19 cellular contexts compared by ENCODE assay signal in genomic region chr9:132312426-132312825, GRCh38. TPM values are rescaled to one million over a fixed set of nuclear protein-coding genes. Genes with fewer than 3 reads are reported as not detected.
DNase-seq lines count a peak whose midpoint lies in the region; ATAC-seq lines count a peak whose summit lies in the region.
"Had no signal": no experiment of that assay in that cellular context is flagged by ENCODE, and none has a peak within 500 bp of the region (broad histone marks: within the 10 kb centered on the region; RNA-seq: fewer than 3 reads in every experiment).

No MANE protein-coding gene starts in this region.

- peaks cover 25% of the 10 kb centered on the region for H3K36me3 ChIP-seq in CD8-positive, alpha-beta memory T cell (ENCODE audit: insufficient read depth, low read length)

- no peak overlapping the region for H3K4me3 Mint-ChIP-seq in activated CD8-positive, alpha-beta memory T cell treated with anti-CD3 and anti-CD28 coated beads, Interleukin-2, amount 10 ng/mL, durations not matched to agents 7 days and 5 days
- no peak overlapping the region for H3K4me3 Mint-ChIP-seq in CD8-positive, alpha-beta memory T cell
- no peak overlapping the region for H3K4me3 Mint-ChIP-seq in central memory CD8-positive, alpha-beta T cell
- no peak overlapping the region for H3K4me3 Mint-ChIP-seq in stimulated activated memory B cell treated with anti-CD40 and anti-IgM and Interleukin-4, amounts not matched to agents 10 μg/mL and 1 μg/mL and 100 μg/mL, for 72 hours

- POLR2A ChIA-PET in CD8-positive, alpha-beta memory T cell (lab: Charles Lee): no interaction called here

- H3K4me1 ChIP-seq in CD8-positive, alpha-beta memory T cell (ENCODE audit: insufficient read depth, low read length): no peaks in the 10 kb centered on the region
- H3K4me1 ChIP-seq: BLaER1 treated with 17β-estradiol and CSF1 and Interleukin-3, amounts not matched to agents 10 nM and 100 nM; SJCRH30 had no signal

- H3K27me3 ChIP-seq in CD8-positive, alpha-beta memory T cell (ENCODE audit: insufficient read depth, low read length, poor library complexity, severe bottlenecking): no peaks in the 10 kb centered on the region
- H3K27me3 ChIP-seq: BLaER1 treated with 17β-estradiol and CSF1 and Interleukin-3, amounts not matched to agents 10 nM and 100 nM; SJCRH30 had no signal

- peaks cover 52% of the 10 kb centered on the region for H3K36me3 Mint-ChIP-seq in activated CD8-positive, alpha-beta memory T cell treated with anti-CD3 and anti-CD28 coated beads, Interleukin-2, amount 10 ng/mL, durations not matched to agents 7 days and 5 days
- H3K36me3 Mint-ChIP-seq in CD8-positive, alpha-beta memory T cell: peaks cover 6 to 62% (median 21%) of the 10 kb centered on the region in 3 donors
- H3K36me3 Mint-ChIP-seq in central memory CD8-positive, alpha-beta T cell (ENCODE audit: insufficient read depth): peaks cover 52% of the 10 kb centered on the region
- H3K36me3 Mint-ChIP-seq in stimulated activated memory B cell treated with anti-CD40 and anti-IgM and Interleukin-4, amounts not matched to agents 10 μg/mL and 1 μg/mL and 100 μg/mL, for 72 hours: peaks cover 51% of the 10 kb centered on the region

- no peak for DNase-seq in activated CD8-positive, alpha-beta memory T cell treated with anti-CD3 and anti-CD28 coated beads, Interleukin-2, amount 10 ng/mL, durations not matched to agents 7 days and 5 days
- DNase-seq in activated CD8-positive, alpha-beta memory T cell treated with anti-CD3 and anti-CD28 coated beads for 24 hours: no peak
- DNase-seq in CD8-positive, alpha-beta memory T cell: no peak
- no peak for DNase-seq in central memory CD8-positive, alpha-beta T cell (ENCODE audit: low spot score in 2 of 2)
- DNase-seq in NCI-H2171 (lab: John Stamatoyannopoulos, UW) (no peak), sciatic nerve (ENCODE audit: low spot score) (no peak), COLO668 (lab: John Stamatoyannopoulos, UW; ENCODE audit: unreplicated experiment) (no peak)
- DNase-seq: COR-L47, DMS79, MV-4-11, NCI-H2029 treated with DMSO at 0.1 percent for 48 hours, NCI-H345, NCI-H524, NCI-H774, SJCRH30 had no signal

- H3K27ac ChIP-seq in CD8-positive, alpha-beta memory T cell (ENCODE audit: low read depth, low read length): no peak overlapping the region
- H3K27ac ChIP-seq: 22Rv1; BLaER1 treated with 17β-estradiol and CSF1 and Interleukin-3, amounts not matched to agents 10 nM and 100 nM; SJCRH30 had no signal

- CTCF ChIA-PET in activated CD8-positive, alpha-beta memory T cell treated with anti-CD3 and anti-CD28 coated beads, Interleukin-2, amount 10 ng/mL, durations not matched to agents 7 days and 5 days (lab: Charles Lee): interaction anchor here (1.2 kb wide), 1 partner anchor 53 kb away, joined by 4 read pairs; no protein-coding TSS in a partner anchor
- CTCF ChIA-PET in CD8-positive, alpha-beta memory T cell (lab: Charles Lee): no interaction called here

- no peaks in the 10 kb centered on the region for H3K9me3 ChIP-seq in CD8-positive, alpha-beta memory T cell (ENCODE audit: low read length)
- H3K9me3 ChIP-seq: SJCRH30 had no signal

- no peak overlapping the region for H3K4me3 ChIP-seq in CD8-positive, alpha-beta memory T cell (ENCODE audit: low read length)
- H3K4me3 ChIP-seq: BLaER1 treated with 17β-estradiol and CSF1 and Interleukin-3, amounts not matched to agents 10 nM and 100 nM; SJCRH30 had no signal

- no peak for ATAC-seq in activated CD8-positive, alpha-beta memory T cell treated with anti-CD3 and anti-CD28 coated beads, Interleukin-2, amount 10 ng/mL, durations not matched to agents 7 days and 5 days
- ATAC-seq in central memory CD8-positive, alpha-beta T cell (replicated peaks; ENCODE audit: extremely low read depth, poor library complexity, severe bottlenecking): no peak
- no peak for ATAC-seq in stimulated activated memory B cell treated with anti-CD40 and anti-IgM and Interleukin-4, amounts not matched to agents 10 μg/mL and 1 μg/mL and 100 μg/mL, for 72 hours
- ATAC-seq in sciatic nerve: no peak

- H3K27me3 Mint-ChIP-seq in activated CD8-positive, alpha-beta memory T cell treated with anti-CD3 and anti-CD28 coated beads, Interleukin-2, amount 10 ng/mL, durations not matched to agents 7 days and 5 days: no peaks in the 10 kb centered on the region
- H3K27me3 Mint-ChIP-seq in CD8-positive, alpha-beta memory T cell: no peaks in the 10 kb centered on the region
- no peaks in the 10 kb centered on the region for H3K27me3 Mint-ChIP-seq in central memory CD8-positive, alpha-beta T cell
- H3K27me3 Mint-ChIP-seq in stimulated activated memory B cell treated with anti-CD40 and anti-IgM and Interleukin-4, amounts not matched to agents 10 μg/mL and 1 μg/mL and 100 μg/mL, for 72 hours: no peaks in the 10 kb centered on the region
- H3K27me3 Mint-ChIP-seq: IgD-negative memory B cell had no signal

- peak overlapping the region; percentile 8 for H3K27ac Mint-ChIP-seq in activated CD8-positive, alpha-beta memory T cell treated with anti-CD3 and anti-CD28 coated beads, Interleukin-2, amount 10 ng/mL, durations not matched to agents 7 days and 5 days
- peak overlapping the region in 7 of 8 donors; percentile 0 to 75 (median 27) for H3K27ac Mint-ChIP-seq in CD8-positive, alpha-beta memory T cell
- peak overlapping the region; percentile 65 for H3K27ac Mint-ChIP-seq in central memory CD8-positive, alpha-beta T cell (ENCODE audit: low read depth)
- H3K27ac Mint-ChIP-seq in stimulated activated memory B cell treated with anti-CD40 and anti-IgM and Interleukin-4, amounts not matched to agents 10 μg/mL and 1 μg/mL and 100 μg/mL, for 72 hours: peak overlapping the region; percentile 43

- peaks cover 4% of the 10 kb centered on the region for H3K4me1 Mint-ChIP-seq in activated CD8-positive, alpha-beta memory T cell treated with anti-CD3 and anti-CD28 coated beads, Interleukin-2, amount 10 ng/mL, durations not matched to agents 7 days and 5 days
- peaks cover 31 to 53% (median 44%) of the 10 kb centered on the region in 3 donors for H3K4me1 Mint-ChIP-seq in CD8-positive, alpha-beta memory T cell
- H3K4me1 Mint-ChIP-seq in central memory CD8-positive, alpha-beta T cell: peaks cover 37% of the 10 kb centered on the region
- peaks cover 33% of the 10 kb centered on the region for H3K4me1 Mint-ChIP-seq in stimulated activated memory B cell treated with anti-CD40 and anti-IgM and Interleukin-4, amounts not matched to agents 10 μg/mL and 1 μg/mL and 100 μg/mL, for 72 hours

- no peaks in the 10 kb centered on the region for H3K9me3 Mint-ChIP-seq in activated CD8-positive, alpha-beta memory T cell treated with anti-CD3 and anti-CD28 coated beads, Interleukin-2, amount 10 ng/mL, durations not matched to agents 7 days and 5 days (ENCODE audit: low read depth)
- no peaks in the 10 kb centered on the region for H3K9me3 Mint-ChIP-seq in CD8-positive, alpha-beta memory T cell
- H3K9me3 Mint-ChIP-seq in central memory CD8-positive, alpha-beta T cell: no peaks in the 10 kb centered on the region
- no peaks in the 10 kb centered on the region for H3K9me3 Mint-ChIP-seq in stimulated activated memory B cell treated with anti-CD40 and anti-IgM and Interleukin-4, amounts not matched to agents 10 μg/mL and 1 μg/mL and 100 μg/mL, for 72 hours
- H3K9me3 Mint-ChIP-seq: IgD-negative memory B cell had no signal

- intact Hi-C loops in sciatic nerve (cut with DNase I): no loop called here

RNA-seq across cellular contexts. Expression of gene SETX, which starts 42.4 kb away (rescaled TPM):
- total RNA-seq in activated CD8-positive, alpha-beta memory T cell treated with anti-CD3 and anti-CD28 coated beads, Interleukin-2, amount 10 ng/mL, durations not matched to agents 7 days and 5 days: 10 to 100 TPM; 58.8 to 70.5 TPM
- total RNA-seq in CD8-positive, alpha-beta memory T cell: 10 to 100 TPM; 37.3 to 39.3 TPM
- polyA plus RNA-seq in CD8-positive, alpha-beta memory T cell: 32.4 TPM
- 66.7 TPM for total RNA-seq in sciatic nerve

Comparison
In these comparisons a context has a peak if more than half of its experiments do, and no peak if none do; other contexts are left out.
1. H3K27ac Mint-ChIP-seq: peak in every context shown above with its lines; median percentile 65 in central memory CD8-positive, alpha-beta T cell; 43 in stimulated activated memory B cell treated with anti-CD40 and anti-IgM and Interleukin-4, amounts not matched to agents 10 μg/mL and 1 μg/mL and 100 μg/mL, for 72 hours; 27 in CD8-positive, alpha-beta memory T cell; 8 in activated CD8-positive, alpha-beta memory T cell treated with anti-CD3 and anti-CD28 coated beads, Interleukin-2, amount 10 ng/mL, durations not matched to agents 7 days and 5 days.